ENCODE assay signal across 10 cellular contexts in genomic region chr3:24242012-24242698, GRCh38.
DNase-seq lines count a peak whose midpoint lies in the region; ATAC-seq and TF ChIP-seq lines count a peak whose summit lies in the region.
"Had no signal": no experiment of that assay in that cellular context is flagged by ENCODE, and none has a peak within 500 bp of the region (broad histone marks: within the 10 kb centered on the region; RNA-seq: fewer than 3 reads in every experiment).

No MANE protein-coding gene starts in this region.

- WGBS in IMR-90 (ENCODE audit: extremely low coverage in 2 of 2, insufficient read length in 1 of 2), 2 experiments: 0% methylated on average over 3 of the region's 6 CpGs; no CpG with 5 or more reads in 1 of the 2 experiments

- TF ChIP-seq POLR2A in IMR-90 (IDR thresholded peaks at IDR 0.05; ENCODE audit: low read depth, low read length): no peak

- no peaks in the 10 kb centered on the region for H3K36me3 Mint-ChIP-seq in WTC11
- H3K36me3 Mint-ChIP-seq: stimulated activated effector memory CD8-positive, alpha-beta T cell treated with anti-CD3 and anti-CD28 coated beads, Interleukin-12 subunit alpha, Interleukin-12 subunit beta, amount 100 ng/mL, for 72 hours had no signal

- H3K4ac ChIP-seq in IMR-90 (ENCODE audit: low read depth, low read length): no peak overlapping the region

- no peak overlapping the region for H2BK15ac ChIP-seq in IMR-90 (ENCODE audit: low read depth, low read length)

- no peaks in the 10 kb centered on the region for H3K9me3 Mint-ChIP-seq in WTC11
- H3K9me3 Mint-ChIP-seq: stimulated activated effector memory CD8-positive, alpha-beta T cell treated with anti-CD3 and anti-CD28 coated beads, Interleukin-12 subunit alpha, Interleukin-12 subunit beta, amount 100 ng/mL, for 72 hours had no signal

- in situ Hi-C loops in IMR-90 (cut with MboI; ENCODE audit: low sequenced_read_pairs): loop anchor here (10.0 to 25.0 kb wide), 2 partner anchors 355 to 443 kb away; no protein-coding TSS in a partner anchor

- ATAC-seq in IMR-90 (ENCODE audit: low read depth) (no peak), WTC11 (no peak), foreskin keratinocyte (peak; percentile 51), GM19397 (IDR thresholded peaks at IDR 0.05; ENCODE audit: unreplicated experiment) (no peak)
- ATAC-seq: GM12878; stimulated activated effector memory CD8-positive, alpha-beta T cell treated with anti-CD3 and anti-CD28 coated beads, Interleukin-12 subunit alpha, Interleukin-12 subunit beta, amount 100 ng/mL, for 72 hours had no signal

- BruUV-seq in IMR-90 (replicated peaks; lab: Mats Ljungman, UMichigan): no TSS peak

- CTCF ChIA-PET in IMR-90 (lab: Yijun Ruan, JAX) (interaction anchor here (0.5 kb wide), 1 partner anchor 23 kb away, joined by 4 read pairs; no protein-coding TSS in a partner anchor), WTC11 (lab: Charles Lee) (interaction anchor here (0.7 to 0.9 kb wide), 2 partner anchors 56 to 354 kb away, joined by 3 to 4 read pairs; no protein-coding TSS in a partner anchor)

- no peak overlapping the region for H3K23ac ChIP-seq in IMR-90 (ENCODE audit: low read depth, low read length)

- H3K27ac ChIP-seq in IMR-90 (ENCODE audit: insufficient read depth, low read length) (no peak overlapping the region), foreskin keratinocyte (peak overlapping the region; percentile 45), skeletal muscle tissue (ENCODE audit: low read depth, low read length) (peak overlapping the region; percentile 73)

- H3K18ac ChIP-seq in IMR-90 (ENCODE audit: low read depth, low read length): no peak overlapping the region

- H2BK5ac ChIP-seq in IMR-90 (ENCODE audit: low read depth, low read length, poor library complexity, severe bottlenecking): no peak overlapping the region

- no peak for TF ChIP-seq RAD21 in IMR-90 (IDR thresholded peaks at IDR 0.05; ENCODE audit: low read length)

- H3K56ac ChIP-seq in IMR-90 (ENCODE audit: extremely low read depth, insufficient read depth, low read length): no peak overlapping the region

- peak overlapping the region; percentile 13; the same call in 1 of the 2 replicates for H3K27ac Mint-ChIP-seq in WTC11
- H3K27ac Mint-ChIP-seq: stimulated activated effector memory CD8-positive, alpha-beta T cell treated with anti-CD3 and anti-CD28 coated beads, Interleukin-12 subunit alpha, Interleukin-12 subunit beta, amount 100 ng/mL, for 72 hours had no signal

- dilution Hi-C loops in IMR-90 (cut with HindIII; ENCODE audit: low sequenced_read_pairs, unreplicated experiment): no loop called here

- H3K27me3 ChIP-seq in IMR-90 (ENCODE audit: control insufficient read depth, insufficient read depth, low read length) (peaks cover 16% of the 10 kb centered on the region), foreskin keratinocyte (no peaks in the 10 kb centered on the region), skeletal muscle tissue (ENCODE audit: control insufficient read depth in 3 of 3, insufficient read depth in 3 of 3, low read length in 3 of 3) (no peaks in the 10 kb centered on the region)

- no peak overlapping the region for H4K8ac ChIP-seq in IMR-90 (ENCODE audit: low read depth in 2 of 2, low read length in 2 of 2)

- no peaks in the 10 kb centered on the region for H3K9me3 ChIP-seq in IMR-90 (ENCODE audit: control insufficient read depth, insufficient read depth, low read length)
- H3K9me3 ChIP-seq in skeletal muscle tissue (ENCODE audit: control insufficient read depth in 3 of 3, low read length in 3 of 3): no peaks in the 10 kb centered on the region

- H3K9me1 ChIP-seq in IMR-90 (ENCODE audit: insufficient read depth, low read length): peaks cover 3% of the 10 kb centered on the region; the same call in 1 of the 2 replicates

- no peak overlapping the region for H2AK9ac ChIP-seq in IMR-90 (replicated peaks; ENCODE audit: low read depth, low read length, poor library complexity)

- H3K4me3 Mint-ChIP-seq in WTC11: no peak overlapping the region
- H3K4me3 Mint-ChIP-seq: stimulated activated effector memory CD8-positive, alpha-beta T cell treated with anti-CD3 and anti-CD28 coated beads, Interleukin-12 subunit alpha, Interleukin-12 subunit beta, amount 100 ng/mL, for 72 hours had no signal

- H3K14ac ChIP-seq in IMR-90 (replicated peaks; ENCODE audit: low read depth, low read length): no peak overlapping the region

- TF ChIP-seq CTCF in IMR-90 (conservative IDR thresholded peaks at IDR 0.05; ENCODE audit: low read depth, low read length): no peak
- no peak for TF ChIP-seq CTCF in WTC11 (IDR thresholded peaks at IDR 0.05)
- TF ChIP-seq CTCF in foreskin keratinocyte (conservative IDR thresholded peaks at IDR 0.05): no peak

- no peaks in the 10 kb centered on the region for H3K79me1 ChIP-seq in IMR-90 (ENCODE audit: low read depth in 1 of 2, low read length in 2 of 2)

- H3K9ac ChIP-seq in IMR-90 (ENCODE audit: low read depth, low read length) (no peak overlapping the region), skeletal muscle tissue (ENCODE audit: low read depth in 1 of 3, low read length in 3 of 3) (peak overlapping the region in 2 of 3 donors; percentile 14 to 51)

- no peaks in the 10 kb centered on the region; the same call in 1 of the 2 replicates for H4K20me1 ChIP-seq in IMR-90 (ENCODE audit: insufficient read depth, low read length)

- intact Hi-C loops in IMR-90 (cut with micrococcal nuclease): no loop called here

- H4K91ac ChIP-seq in IMR-90 (ENCODE audit: insufficient read depth, low read depth, low read length): no peak overlapping the region

- H2BK20ac ChIP-seq in IMR-90 (ENCODE audit: low read depth, low read length): no peak overlapping the region

- H3K4me3 ChIP-seq in IMR-90 (ENCODE audit: insufficient read depth, low read depth, low read length) (no peak overlapping the region), skeletal muscle tissue (ENCODE audit: low read length in 3 of 3) (peak overlapping the region; percentile 10 to 54 (median 32))
- H3K4me3 ChIP-seq: GM12878 had no signal

- no peaks in the 10 kb centered on the region for H3K27me3 Mint-ChIP-seq in WTC11 (ENCODE audit: low read depth)

- peak; percentile 45 for DNase-seq in IMR-90
- no peak for DNase-seq in WTC11 (ENCODE audit: low spot score)
- DNase-seq in foreskin keratinocyte: peak; percentile 74 to 87
- no peak for DNase-seq in NCI-H1694 treated with DMSO at 0.1 percent for 48 hours (lab: John Stamatoyannopoulos, UW)
- DNase-seq in NCI-H187 (lab: John Stamatoyannopoulos, UW): no peak
- DNase-seq: activated CD4-positive, alpha-beta T cell treated with anti-CD3 and anti-CD28 coated beads for 1 hour had no signal

- H3K4me2 ChIP-seq in IMR-90 (ENCODE audit: low read depth, low read length): no peak overlapping the region

- POLR2A ChIA-PET in IMR-90 (lab: Charles Lee; ENCODE audit: unreplicated experiment) (no interaction called here), WTC11 (lab: Charles Lee) (no interaction called here)

- H2AFZ ChIP-seq in IMR-90 (replicated peaks; ENCODE audit: low read length, poor library complexity): no peak overlapping the region

- H2BK120ac ChIP-seq in IMR-90 (ENCODE audit: low read depth, low read length): no peak overlapping the region

- no peak overlapping the region for H4K5ac ChIP-seq in IMR-90 (ENCODE audit: low read depth, low read length)

- no peak overlapping the region for H2AK5ac ChIP-seq in IMR-90 (ENCODE audit: low read depth, low read length)

- peaks cover 20% of the 10 kb centered on the region for H3K4me1 Mint-ChIP-seq in WTC11
- H3K4me1 Mint-ChIP-seq: stimulated activated effector memory CD8-positive, alpha-beta T cell treated with anti-CD3 and anti-CD28 coated beads, Interleukin-12 subunit alpha, Interleukin-12 subunit beta, amount 100 ng/mL, for 72 hours had no signal

- H3K36me3 ChIP-seq in IMR-90 (ENCODE audit: control insufficient read depth, insufficient read depth, low read length) (no peaks in the 10 kb centered on the region), skeletal muscle tissue (ENCODE audit: control insufficient read depth in 3 of 3, insufficient read depth in 3 of 3, low read length in 3 of 3) (no peaks in the 10 kb centered on the region)

- H3K4me1 ChIP-seq in IMR-90 (ENCODE audit: control insufficient read depth, insufficient read depth, low read length): peaks cover 7% of the 10 kb centered on the region
- peaks cover 16% of the 10 kb centered on the region for H3K4me1 ChIP-seq in foreskin keratinocyte
- H3K4me1 ChIP-seq in skeletal muscle tissue (ENCODE audit: control insufficient read depth in 3 of 3, insufficient read depth in 3 of 3, low read length in 3 of 3): peaks cover 31 to 45% (median 31%) of the 10 kb centered on the region in 3 donors

TF ChIP-seq in IMR-90, 13 proteins besides CTCF, POLR2A, EP300 and RAD21:
- TF ChIP-seq BHLHE40 (IDR thresholded peaks at IDR 0.05; ENCODE audit: low read depth, low read length) (no peak), NFE2L2 (IDR thresholded peaks at IDR 0.05; ENCODE audit: low read depth, low read length) (0 out of 2 replicates have a peak, but pooled peaks have one; percentile 20)

TF ChIP-seq in WTC11, 78 proteins besides CTCF, POLR2A, EP300 and RAD21 (continues in another document):
- TF ChIP-seq NR2C2 (CRISPR knock-in tag; IDR thresholded peaks at IDR 0.05): no peak
- TF ChIP-seq ZMAT4 (CRISPR knock-in tag; IDR thresholded peaks at IDR 0.05): no peak
- no peak for TF ChIP-seq FOXJ3 (CRISPR knock-in tag; IDR thresholded peaks at IDR 0.05; ENCODE audit: borderline replicate concordance)
- TF ChIP-seq HMGXB4 (CRISPR knock-in tag; IDR thresholded peaks at IDR 0.05): no peak

Comparison
In these comparisons a context has a peak if more than half of its experiments do, and no peak if none do; other contexts are left out.
1. DNase-seq: peak in IMR-90 (single experiment) and foreskin keratinocyte (2 of 2); none in WTC11 (single experiment), NCI-H1694 treated with DMSO at 0.1 percent for 48 hours (single experiment) and NCI-H187 (0 of 2).